Comparison of ENCODE assay signal across 24 cellular contexts in genomic region chr16:53944026-53944425, GRCh38.
"Had no signal": no experiment of that assay in that cellular context is flagged by ENCODE, and none has a peak within 500 bp of the region (broad histone marks: within the 10 kb centered on the region; RNA-seq: fewer than 3 reads in every experiment).

No MANE protein-coding gene starts in this region.

- H3K4me3 ChIP-seq: gastrocnemius medialis, right lobe of liver, skin epidermis, thyroid gland, upper lobe of right lung had no signal

- H3K27ac ChIP-seq: gastrocnemius medialis, right lobe of liver, skin epidermis, thyroid gland, upper lobe of right lung had no signal

- H3K27me3 Mint-ChIP-seq: activated naive CD4-positive, alpha-beta T cell treated with anti-CD3 and anti-CD28 coated beads, Interleukin-2, amount 50 U/mL, for 24 hours; brain; stimulated activated naive CD8-positive, alpha-beta T cell treated with anti-CD3 and anti-CD28 coated beads, Interleukin-15, Interleukin-2, amounts not matched to agents 100 ng/mL and 50 ng/mL, for 24 hours had no signal

- H3K36me3 Mint-ChIP-seq: WTC11 had no signal

- H3K9me3 Mint-ChIP-seq: activated naive CD4-positive, alpha-beta T cell treated with anti-CD3 and anti-CD28 coated beads, Interleukin-2, amount 50 U/mL, for 24 hours; brain; nephron progenitor cell; stimulated activated naive CD8-positive, alpha-beta T cell treated with anti-CD3 and anti-CD28 coated beads, Interleukin-15, Interleukin-2, amounts not matched to agents 100 ng/mL and 50 ng/mL, for 24 hours had no signal

- H3K27ac Mint-ChIP-seq: activated naive CD4-positive, alpha-beta T cell treated with anti-CD3 and anti-CD28 coated beads, Interleukin-2, amount 50 U/mL, for 24 hours; brain; nephron progenitor cell; stimulated activated naive CD8-positive, alpha-beta T cell treated with anti-CD3 and anti-CD28 coated beads, Interleukin-15, Interleukin-2, amounts not matched to agents 100 ng/mL and 50 ng/mL, for 24 hours; WTC11 had no signal

- H3K4me1 ChIP-seq: right lobe of liver, thyroid gland, upper lobe of right lung had no signal

- FAIRE-seq: islet of Langerhans had no signal

- DNase-seq: activated gamma-delta T cell treated with Interleukin-2 at 50 U/mL for 16 hours; activated T-cell treated with anti-CD3 and anti-CD28 coated beads, Interleukin-2, amount 50 U/mL, for 1 hour; aorta; central memory CD4-positive, alpha-beta T cell; dermis blood vessel endothelial cell; effector CD8-positive, alpha-beta T cell; gastrocnemius medialis; head of caudate nucleus; hypothalamus; left colon; mesenchymal stem cell; nephron progenitor cell; right lobe of liver; stimulated activated CD4-positive, alpha-beta T cell treated with anti-CD3 and anti-CD28 coated beads, Interleukin-1b, Interleukin-23, amount 100 ng/mL, for 48 hours; substantia nigra; T-helper 9 cell; thyroid gland; upper lobe of right lung had no signal

- ATAC-seq: gastrocnemius medialis, left colon, right lobe of liver, upper lobe of right lung, WTC11 had no signal

- H3K27me3 ChIP-seq: gastrocnemius medialis, right lobe of liver, thyroid gland, upper lobe of right lung had no signal

- H3K4me3 Mint-ChIP-seq: activated naive CD4-positive, alpha-beta T cell treated with anti-CD3 and anti-CD28 coated beads, Interleukin-2, amount 50 U/mL, for 24 hours; brain; nephron progenitor cell; stimulated activated naive CD8-positive, alpha-beta T cell treated with anti-CD3 and anti-CD28 coated beads, Interleukin-15, Interleukin-2, amounts not matched to agents 100 ng/mL and 50 ng/mL, for 24 hours; WTC11 had no signal

- H3K9me3 ChIP-seq: gastrocnemius medialis, right lobe of liver, thyroid gland, upper lobe of right lung had no signal

- H3K36me3 ChIP-seq: gastrocnemius medialis, right lobe of liver, thyroid gland, upper lobe of right lung had no signal

- H3K4me1 Mint-ChIP-seq: activated naive CD4-positive, alpha-beta T cell treated with anti-CD3 and anti-CD28 coated beads, Interleukin-2, amount 50 U/mL, for 24 hours; WTC11 had no signal
